In genomic region chr2:25230128-25230527, GRCh38 we compare ENCODE assay signal across 15 cellular contexts.
DNase-seq lines count a peak whose midpoint lies in the region; ATAC-seq and TF ChIP-seq lines count a peak whose summit lies in the region.
"Had no signal": no experiment of that assay in that cellular context is flagged by ENCODE, and none has a peak within 500 bp of the region (broad histone marks: within the 10 kb centered on the region; RNA-seq: fewer than 3 reads in every experiment).

No MANE protein-coding gene starts in this region.

- no peak overlapping the region for H2BK12ac ChIP-seq in H9 (ENCODE audit: insufficient read length, low read depth, low read length)

- H4K8ac ChIP-seq in H9 (replicated peaks; ENCODE audit: insufficient read length, low read depth, low read length): no peak overlapping the region

- no peak overlapping the region for H4K91ac ChIP-seq in H9 (ENCODE audit: insufficient read length, low read depth, low read length)

- H3K56ac ChIP-seq in H9 (ENCODE audit: insufficient read length, low read depth, low read length): no peak overlapping the region

- H3K27ac ChIP-seq in H9 (ENCODE audit: insufficient read length, low read depth, low read length): no peak overlapping the region
- no peak overlapping the region for H3K27ac ChIP-seq in osteoblast (ENCODE audit: low read depth, low read length)
- H3K27ac ChIP-seq: HL-60 had no signal

- H3K79me2 ChIP-seq in H9 (ENCODE audit: insufficient read depth, low read length) (no peaks in the 10 kb centered on the region; the same call in 1 of the 2 replicates), osteoblast (ENCODE audit: insufficient read depth, low read length) (no peaks in the 10 kb centered on the region)

- H3K4me1 ChIP-seq in H9 (ENCODE audit: insufficient read depth, low read length): peaks cover 3% of the 10 kb centered on the region; the same call in 1 of the 2 replicates
- peaks cover 27% of the 10 kb centered on the region for H3K4me1 ChIP-seq in osteoblast (ENCODE audit: insufficient read depth, low read length)

- H3K36me3 Mint-ChIP-seq in H9 (ENCODE audit: insufficient read depth in 1 of 3, low read depth in 3 of 3) (peaks cover 18 to 45% (median 33%) of the 10 kb centered on the region in 3 experiments; a peak in 6 of 7 replicates), WTC11 (peaks cover 22% of the 10 kb centered on the region), osteocyte (ENCODE audit: unreplicated experiment) (peaks cover 28% of the 10 kb centered on the region)

- no peak overlapping the region for H3K4me3 ChIP-seq in osteoblast (ENCODE audit: insufficient read depth, low read length)

- DNase-seq in NCI-H1436 (lab: John Stamatoyannopoulos, UW) (peak; percentile 44), NCI-H1436 treated with DMSO at 0.1 percent for 48 hours (lab: John Stamatoyannopoulos, UW) (no peak), H9 (no peak), WTC11 (ENCODE audit: low spot score) (no peak), osteocyte (ENCODE audit: extremely low spot score, unreplicated experiment) (no peak), osteoblast (ENCODE audit: insufficient read length, low spot score, missing footprints) (no peak)
- no peak for DNase-seq in stimulated activated CD8-positive, alpha-beta memory T cell treated with anti-CD3 and anti-CD28 coated beads, Interleukin-4, amount 100 ng/mL, for 48 hours
- DNase-seq: activated CD4-positive, alpha-beta T cell treated with anti-CD3 and anti-CD28 coated beads, Interleukin-2, amount 50 U/mL, for 4 hours; cortex of kidney; erythroblast; KBM-7; SIG-M5; T-helper 9 cell had no signal

- ATAC-seq in WTC11: no peak
- ATAC-seq in GM21360 (IDR thresholded peaks at IDR 0.05; ENCODE audit: unreplicated experiment): no peak

- CTCF ChIA-PET in WTC11 (lab: Charles Lee): interaction anchor here (1.0 to 4.0 kb wide), 11 partner anchors 9 to 132 kb away, joined by 3 to 63 read pairs (median 9); partner anchors contain the start of gene POMC

- no peak overlapping the region for H3K18ac ChIP-seq in H9 (ENCODE audit: insufficient read length, low read depth, low read length)

- no peaks in the 10 kb centered on the region for H3K9me3 ChIP-seq in H9 (ENCODE audit: control insufficient read depth, low read depth, low read length)
- no peaks in the 10 kb centered on the region for H3K9me3 ChIP-seq in osteoblast (ENCODE audit: low read depth, low read length)

- H3K23me2 ChIP-seq in H9 (ENCODE audit: insufficient read length, low read depth, low read length, poor library complexity, severe bottlenecking): no peaks in the 10 kb centered on the region

- H3K27me3 ChIP-seq in H9 (ENCODE audit: insufficient read depth, low read length) (no peaks in the 10 kb centered on the region), osteoblast (ENCODE audit: insufficient read depth, low read length) (no peaks in the 10 kb centered on the region)

- TF ChIP-seq CTCF in H9 (conservative IDR thresholded peaks at IDR 0.05): no peak
- no peak for TF ChIP-seq CTCF in WTC11 (IDR thresholded peaks at IDR 0.05)
- TF ChIP-seq CTCF in osteocyte (IDR thresholded peaks at IDR 0.05): no peak
- no peak for TF ChIP-seq CTCF in osteoblast (IDR thresholded peaks at IDR 0.05; ENCODE audit: extremely low read depth, low read depth, low read length)

- no peak overlapping the region for H2AK5ac ChIP-seq in H9 (ENCODE audit: insufficient read length, low read length)

- WGBS in H9 (ENCODE audit: extremely low coverage, insufficient read length, low lambda C conversion rate): no CpG with 5 or more reads among the region's 11 CpGs

- no peak overlapping the region; the same call in 1 of the 2 replicates for H3K14ac ChIP-seq in H9 (ENCODE audit: insufficient read depth, low read length)

- H3K9ac ChIP-seq in H9 (ENCODE audit: extremely low read depth, insufficient read length, low read length): no peak overlapping the region

- H3K36me3 ChIP-seq in osteoblast (ENCODE audit: insufficient read depth, low read length): peaks cover 14% of the 10 kb centered on the region

- no peak overlapping the region for H4K5ac ChIP-seq in H9 (ENCODE audit: insufficient read length, low read depth, low read length)

- no peak overlapping the region for H3T11ph ChIP-seq in H9 (ENCODE audit: low read length)

- peaks cover 31 to 39% of the 10 kb centered on the region in 2 experiments for H3K4me1 Mint-ChIP-seq in H9
- H3K4me1 Mint-ChIP-seq in WTC11: peaks cover 41% of the 10 kb centered on the region
- peaks cover 13% of the 10 kb centered on the region for H3K4me1 Mint-ChIP-seq in osteocyte (ENCODE audit: unreplicated experiment)

- no peaks in the 10 kb centered on the region; a peak in 1 of 5 replicates for H3K9me3 Mint-ChIP-seq in H9
- H3K9me3 Mint-ChIP-seq in WTC11: no peaks in the 10 kb centered on the region
- no peaks in the 10 kb centered on the region for H3K9me3 Mint-ChIP-seq in osteocyte (ENCODE audit: unreplicated experiment)

- no peak overlapping the region for H2BK5ac ChIP-seq in H9 (ENCODE audit: insufficient read length, low read length)

- H2BK15ac ChIP-seq in H9 (ENCODE audit: low read depth, low read length): no peak overlapping the region

- no peak overlapping the region for H3K4ac ChIP-seq in H9 (ENCODE audit: low read depth, low read length)

- H4K20me1 ChIP-seq in H9 (ENCODE audit: control insufficient read depth, insufficient read depth, insufficient read length) (no peaks in the 10 kb centered on the region), osteoblast (ENCODE audit: insufficient read depth, low read length) (no peaks in the 10 kb centered on the region)

- H2BK20ac ChIP-seq in H9 (ENCODE audit: low read depth, low read length, poor library complexity, severe bottlenecking): no peak overlapping the region

- H3K4me3 Mint-ChIP-seq in H9 (no peak overlapping the region), WTC11 (no peak overlapping the region), osteocyte (ENCODE audit: unreplicated experiment) (no peak overlapping the region)

- H3K27ac Mint-ChIP-seq in H9 (peak overlapping the region; percentile 55 to 96 (median 92); a peak in 4 of 7 replicates), WTC11 (peak overlapping the region; percentile 79; the same call in 1 of the 2 replicates), osteocyte (ENCODE audit: unreplicated experiment) (peak overlapping the region; percentile 41)

- POLR2A ChIA-PET in WTC11 (lab: Charles Lee): no interaction called here

- H2BK120ac ChIP-seq in H9 (ENCODE audit: low read depth, low read length, poor library complexity, severe bottlenecking): no peak overlapping the region

- H3K27me3 Mint-ChIP-seq in H9 (ENCODE audit: low read depth): no peaks in the 10 kb centered on the region
- H3K27me3 Mint-ChIP-seq in WTC11 (ENCODE audit: low read depth): no peaks in the 10 kb centered on the region
- H3K27me3 Mint-ChIP-seq in osteocyte (ENCODE audit: unreplicated experiment): no peaks in the 10 kb centered on the region

- H2AFZ ChIP-seq in H9 (ENCODE audit: low read length) (no peak overlapping the region), osteoblast (ENCODE audit: low read length) (no peak overlapping the region)

- no peaks in the 10 kb centered on the region for H3K79me1 ChIP-seq in H9 (ENCODE audit: insufficient read depth, low read depth, low read length, poor library complexity, severe bottlenecking)

- H3K23ac ChIP-seq in H9 (ENCODE audit: insufficient read length, low read depth, low read length): no peak overlapping the region

- H3K4me2 ChIP-seq in H9 (ENCODE audit: insufficient read depth, insufficient read length, low read length): no peak overlapping the region
- H3K4me2 ChIP-seq in osteoblast (ENCODE audit: insufficient read depth, low read length): no peak overlapping the region

TF ChIP-seq in WTC11, 78 proteins besides CTCF, POLR2A, EP300 and RAD21 (continues in another document):
- TF ChIP-seq GTF2I (CRISPR knock-in tag; conservative IDR thresholded peaks at IDR 0.05) (no peak), E2F1 (CRISPR knock-in tag; IDR thresholded peaks at IDR 0.05) (no peak), NFE2L1 (CRISPR knock-in tag; IDR thresholded peaks at IDR 0.05) (no peak), ZNF138 (CRISPR knock-in tag; conservative IDR thresholded peaks at IDR 0.05) (no peak), RELA (CRISPR knock-in tag; IDR thresholded peaks at IDR 0.05; ENCODE audit: borderline replicate concordance) (no peak), NFATC4 (CRISPR knock-in tag; IDR thresholded peaks at IDR 0.05) (no peak)
- TF ChIP-seq, protein P1, sequence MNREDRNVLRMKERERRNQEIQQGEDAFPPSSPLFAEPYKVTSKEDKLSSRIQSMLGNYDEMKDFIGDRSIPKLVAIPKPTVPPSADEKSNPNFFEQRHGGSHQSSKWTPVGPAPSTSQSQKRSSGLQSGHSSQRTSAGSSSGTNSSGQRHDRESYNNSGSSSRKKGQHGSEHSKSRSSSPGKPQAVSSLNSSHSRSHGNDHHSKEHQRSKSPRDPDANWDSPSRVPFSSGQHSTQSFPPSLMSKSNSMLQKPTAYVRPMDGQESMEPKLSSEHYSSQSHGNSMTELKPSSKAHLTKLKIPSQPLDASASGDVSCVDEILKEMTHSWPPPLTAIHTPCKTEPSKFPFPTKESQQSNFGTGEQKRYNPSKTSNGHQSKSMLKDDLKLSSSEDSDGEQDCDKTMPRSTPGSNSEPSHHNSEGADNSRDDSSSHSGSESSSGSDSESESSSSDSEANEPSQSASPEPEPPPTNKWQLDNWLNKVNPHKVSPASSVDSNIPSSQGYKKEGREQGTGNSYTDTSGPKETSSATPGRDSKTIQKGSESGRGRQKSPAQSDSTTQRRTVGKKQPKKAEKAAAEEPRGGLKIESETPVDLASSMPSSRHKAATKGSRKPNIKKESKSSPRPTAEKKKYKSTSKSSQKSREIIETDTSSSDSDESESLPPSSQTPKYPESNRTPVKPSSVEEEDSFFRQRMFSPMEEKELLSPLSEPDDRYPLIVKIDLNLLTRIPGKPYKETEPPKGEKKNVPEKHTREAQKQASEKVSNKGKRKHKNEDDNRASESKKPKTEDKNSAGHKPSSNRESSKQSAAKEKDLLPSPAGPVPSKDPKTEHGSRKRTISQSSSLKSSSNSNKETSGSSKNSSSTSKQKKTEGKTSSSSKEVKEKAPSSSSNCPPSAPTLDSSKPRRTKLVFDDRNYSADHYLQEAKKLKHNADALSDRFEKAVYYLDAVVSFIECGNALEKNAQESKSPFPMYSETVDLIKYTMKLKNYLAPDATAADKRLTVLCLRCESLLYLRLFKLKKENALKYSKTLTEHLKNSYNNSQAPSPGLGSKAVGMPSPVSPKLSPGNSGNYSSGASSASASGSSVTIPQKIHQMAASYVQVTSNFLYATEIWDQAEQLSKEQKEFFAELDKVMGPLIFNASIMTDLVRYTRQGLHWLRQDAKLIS (CRISPR knock-in tag; IDR thresholded peaks at IDR 0.05; ENCODE audit: borderline replicate concordance): no peak

Comparison
In these comparisons a context has a peak if more than half of its experiments do, and no peak if none do; other contexts are left out.
1. H3K27ac Mint-ChIP-seq: peak in every context shown above with its lines; median percentile 92 in H9; 79 in WTC11; 41 in osteocyte.